8 cellular contexts compared by ENCODE assay signal in the genomic region with DNA sequence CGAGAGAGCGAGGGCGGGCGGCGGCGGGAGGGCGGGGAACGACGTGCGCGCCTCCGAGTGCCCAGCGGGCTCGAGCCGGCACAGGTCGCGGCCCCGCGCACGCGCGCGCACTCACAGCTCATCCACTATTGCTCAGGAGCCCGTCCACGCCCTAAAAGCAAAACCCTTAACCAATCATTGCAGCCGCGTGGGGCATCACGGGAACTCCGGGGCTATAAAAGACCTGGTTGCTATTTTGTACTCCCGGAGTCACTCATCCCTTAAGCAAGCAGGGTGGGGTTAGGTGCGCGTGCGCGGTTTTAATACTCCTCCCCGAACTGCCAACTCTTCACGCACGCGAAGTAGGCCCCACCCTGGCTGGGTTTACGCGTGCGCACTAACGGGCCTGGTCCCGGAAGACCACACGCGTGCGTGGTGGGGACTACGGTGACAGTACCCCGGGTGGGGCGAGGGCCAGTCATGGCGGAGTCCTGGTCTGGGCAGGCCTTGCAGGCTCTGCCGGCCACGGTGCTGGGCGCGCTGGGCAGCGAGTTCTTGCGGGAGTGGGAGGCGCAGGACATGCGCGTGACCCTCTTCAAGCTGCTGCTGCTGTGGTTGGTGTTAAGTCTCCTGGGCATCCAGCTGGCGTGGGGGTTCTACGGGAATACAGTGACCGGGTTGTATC. TPM values are rescaled to one million over a fixed set of nuclear protein-coding genes. Genes with fewer than 3 reads are reported as not detected.
DNase-seq lines count a peak whose midpoint lies in the region; ATAC-seq lines count a peak whose summit lies in the region.

A gene (minus strand): TSS at position 9 of the 664 bp plus-strand sequence. CDS start 36,387 bp downstream, outside the sequence.
A gene with protein sequence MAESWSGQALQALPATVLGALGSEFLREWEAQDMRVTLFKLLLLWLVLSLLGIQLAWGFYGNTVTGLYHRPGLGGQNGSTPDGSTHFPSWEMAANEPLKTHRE (plus strand): TSS at position 456 of the 664 bp plus-strand sequence. CDS start 4 bp downstream, at position 460.

- DNase-seq in NCI-H1092 treated with DMSO at 0.1 percent for 48 hours (lab: John Stamatoyannopoulos, UW) (peak; percentile 98), SKM-1 (lab: John Stamatoyannopoulos, UW; ENCODE audit: unreplicated experiment) (peak; percentile 99), glomerular endothelial cell (ENCODE audit: extremely low read depth, low read depth, low spot score) (peak; percentile 99), occipital lobe (lab: John Stamatoyannopoulos, UW) (peak; percentile 97)
- DNase-seq in activated naive CD4-positive, alpha-beta T cell treated with anti-CD3 and anti-CD28 coated beads, Interleukin-2, amount 50 U/mL, for 72 hours (ENCODE audit: low spot score in 2 of 2) = peak; percentile 98 to 99

- peak within 1 kb of the TSS; percentile 64 for H3K27ac ChIP-seq in temporal lobe (ENCODE audit: low read depth, low read length)

- peak; percentile 80 for ATAC-seq in HG02610 (IDR thresholded peaks at IDR 0.05; ENCODE audit: unreplicated experiment)
- peak; percentile 85 to 88 for ATAC-seq in activated naive CD4-positive, alpha-beta T cell treated with anti-CD3 and anti-CD28 coated beads, Interleukin-2, amount 50 U/mL, for 72 hours

- H3K9me3 Mint-ChIP-seq in activated naive CD4-positive, alpha-beta T cell treated with anti-CD3 and anti-CD28 coated beads, Interleukin-2, amount 50 U/mL, for 72 hours = no peaks in the 10 kb centered on the region

- peak within 1 kb of the TSS; percentile 93 to 98 for H3K27ac Mint-ChIP-seq in activated naive CD4-positive, alpha-beta T cell treated with anti-CD3 and anti-CD28 coated beads, Interleukin-2, amount 50 U/mL, for 72 hours

- peak within 1 kb of the TSS; percentile 94 for H3K4me3 ChIP-seq in GM08714 (ENCODE audit: low read length)

- peaks cover 32 to 35% of the 10 kb centered on the region in 2 donors for H3K36me3 Mint-ChIP-seq in activated naive CD4-positive, alpha-beta T cell treated with anti-CD3 and anti-CD28 coated beads, Interleukin-2, amount 50 U/mL, for 72 hours

RNA-seq across cellular contexts. Expression of the first gene that starts in this region (rescaled TPM):
- 100 to 1,000 TPM; 412 to 421 TPM for total RNA-seq in activated naive CD4-positive, alpha-beta T cell treated with anti-CD3 and anti-CD28 coated beads, Interleukin-2, amount 50 U/mL, for 72 hours
- total RNA-seq in glomerular endothelial cell (584 and 601 TPM in 2 replicates), occipital lobe (146 TPM), temporal lobe (104 TPM)

RNA-seq across cellular contexts. Expression of the second gene that starts in this region (rescaled TPM):
- 10 to 100 TPM in 1 of 2 donors, 1 to 10 TPM in 1; 9.2 to 17.0 TPM for total RNA-seq in activated naive CD4-positive, alpha-beta T cell treated with anti-CD3 and anti-CD28 coated beads, Interleukin-2, amount 50 U/mL, for 72 hours
- total RNA-seq in glomerular endothelial cell (18.4 and 28.7 TPM in 2 replicates), occipital lobe (10.1 TPM), temporal lobe (9.3 TPM)

Comparison
In these comparisons a context has a peak if more than half of its experiments do, and no peak if none do; other contexts are left out.
1. Peak in every context shown above with its lines: DNase-seq, ATAC-seq, H3K4me3 ChIP-seq and H3K27ac ChIP-seq.